ENCODE assay signal across 20 cellular contexts in the genomic region with DNA sequence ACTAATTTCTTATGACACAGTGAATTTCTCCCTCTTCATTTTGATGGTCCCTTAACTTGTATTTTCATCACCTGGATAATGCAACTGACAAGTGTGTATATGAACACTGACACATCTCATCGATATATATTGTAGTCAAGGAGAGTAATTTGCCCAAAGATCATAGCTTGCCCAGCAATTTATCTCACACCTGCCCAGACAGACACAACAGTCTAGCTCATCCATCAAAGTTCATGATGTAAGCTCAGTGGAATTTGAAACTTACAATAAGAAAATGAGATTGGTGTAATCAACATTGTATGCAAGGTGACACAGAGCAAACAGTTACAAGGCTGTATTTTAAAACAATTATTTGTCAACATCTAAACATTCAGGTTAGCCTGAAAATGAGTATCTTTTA.
"Had no signal": no experiment of that assay in that cellular context is flagged by ENCODE, and none has a peak within 500 bp of the region (broad histone marks: within the 10 kb centered on the region; RNA-seq: fewer than 3 reads in every experiment).

No MANE protein-coding gene starts in this region.

- H3K36me3 ChIP-seq: left lung, spleen had no signal

- H3K4me3 ChIP-seq: left lung, spleen, testis had no signal

- H3K27me3 ChIP-seq: left lung, spleen, testis had no signal

- H3K9me3 ChIP-seq: testis had no signal

- H3K27ac ChIP-seq: left lung, spleen, testis had no signal

- DNase-seq: activated CD4-positive, alpha-beta memory T cell treated with anti-CD3 and anti-CD28 coated beads, Interleukin-2, amount 10 ng/mL, durations not matched to agents 7 days and 5 days; activated CD4-positive, alpha-beta T cell treated with anti-CD3 and anti-CD28 coated beads for 4 hours; activated CD8-positive, alpha-beta memory T cell treated with anti-CD3 and anti-CD28 coated beads, Interleukin-2, amount 10 ng/mL, durations not matched to agents 7 days and 5 days; activated naive CD4-positive, alpha-beta T cell; activated naive CD8-positive, alpha-beta T cell treated with anti-CD3 and anti-CD28 coated beads for 36 hours; amniotic stem cell; caudate nucleus; effector memory CD8-positive, alpha-beta T cell; glutamatergic neuron; hypothalamus; islet precursor cell; left lung; nephron progenitor cell; occipital lobe; posterior cingulate gyrus; retina; spleen; stimulated activated CD4-positive, alpha-beta T cell treated with anti-CD3 and anti-CD28 coated beads, Interleukin-4, amount 100 ng/mL, for 4 hours; testis had no signal

- H3K4me1 ChIP-seq: left lung, spleen, testis had no signal

- FAIRE-seq: TTC549 had no signal
